ENCODE assay signal across 8 cellular contexts in genomic region chr7:149742075-149742701, GRCh38. TPM values are rescaled to one million over a fixed set of nuclear protein-coding genes. Genes with fewer than 3 reads are reported as not detected.
DNase-seq lines count a peak whose midpoint lies in the region; ATAC-seq, FAIRE-seq and TF ChIP-seq lines count a peak whose summit lies in the region.

No MANE protein-coding gene starts in this region.

- no peaks in the 10 kb centered on the region for H4K20me1 ChIP-seq in keratinocyte (ENCODE audit: control insufficient read depth, extremely low read depth, insufficient read depth, low read length)

- no peaks in the 10 kb centered on the region for H3K27me3 ChIP-seq in keratinocyte (ENCODE audit: control insufficient read depth, extremely low read depth, insufficient read depth, low read length)

- dilution Hi-C loops in keratinocyte (cut with MboI; ENCODE audit: extremely low pct_ligation_motif_present, low sequenced_read_pairs) = no loop called here

- POLR2A ChIA-PET in activated B cell treated with CpG ODN at 0.5 μM for 24 hours (lab: Charles Lee) = no interaction called here

- intact Hi-C loops in activated B cell treated with CpG ODN at 0.5 μM for 24 hours (cut with micrococcal nuclease) = loop anchor here (1.0 to 2.0 kb wide), 6 partner anchors 27 to 503 kb away; partner anchors contain the start of gene ZNF212

- H3K9me3 ChIP-seq in keratinocyte (ENCODE audit: control insufficient read depth, low read depth, low read length) = no peaks in the 10 kb centered on the region

- H3K4me1 ChIP-seq in keratinocyte (ENCODE audit: control insufficient read depth, extremely low read depth, insufficient read depth, low read length) = no peaks in the 10 kb centered on the region

- CTCF ChIA-PET in activated B cell treated with CpG ODN at 0.5 μM for 24 hours (lab: Charles Lee) = interaction anchor here (0.7 to 3.5 kb wide), 20 partner anchors 10 to 480 kb away, joined by 3 to 36 read pairs (median 4); partner anchors contain the start of genes ZNF777 and ZNF783

- DNase-seq in NCI-H2107 (lab: John Stamatoyannopoulos, UW) = peak; percentile 45
- peak; percentile 58 for DNase-seq in activated B cell treated with CpG ODN at 0.5 μM for 24 hours
- peak; percentile 87 for DNase-seq in cerebellar cortex (ENCODE audit: low spot score)
- no peak for DNase-seq in keratinocyte (ENCODE audit: low read depth, low spot score)
- DNase-seq in stimulated activated CD4-positive, alpha-beta T cell treated with anti-CD3 and anti-CD28 coated beads, Interleukin-15, amount 100 ng/mL, for 1 hour (ENCODE audit: low read depth in 1 of 2, low spot score in 1 of 2) = peak; percentile 27 to 44

- peak overlapping the region in 1 of 3 experiments; percentile 17 for H3K4me3 ChIP-seq in keratinocyte (ENCODE audit: control insufficient read depth in 2 of 3, extremely low read depth in 1 of 3, insufficient read depth in 2 of 3, low read depth in 1 of 3, low read length in 3 of 3)

- H3K4me2 ChIP-seq in keratinocyte (ENCODE audit: control insufficient read depth, extremely low read depth, insufficient read depth, low read depth, low read length) = peak overlapping the region; percentile 29

- peak; percentile 43 for FAIRE-seq in keratinocyte (lab: Jason Lieb, UNC)

- no peak overlapping the region for H3K27ac Mint-ChIP-seq in activated B cell treated with CpG ODN at 0.5 μM for 24 hours

- TF ChIP-seq CTCF in GM12801 (IDR thresholded peaks at IDR 0.05; ENCODE audit: extremely low read depth, insufficient read length) (peak; percentile 84), activated B cell treated with CpG ODN at 0.5 μM for 24 hours (IDR thresholded peaks at IDR 0.05) (peak; percentile 64), keratinocyte (optimal IDR thresholded peaks at IDR 0.05 in 1 of 3, IDR thresholded peaks at IDR 0.05 in 1 of 3, conservative IDR thresholded peaks at IDR 0.05 in 1 of 3; ENCODE audit: extremely low read depth in 1 of 3, insufficient read depth in 2 of 3, low read length in 3 of 3) (peak; percentile 82 to 89 (median 85))

- no peaks in the 10 kb centered on the region for H3K9me1 ChIP-seq in keratinocyte (ENCODE audit: control insufficient read depth, extremely low read depth, insufficient read depth, low read length)

- peak overlapping the region; percentile 76 for H3K4me3 Mint-ChIP-seq in activated B cell treated with CpG ODN at 0.5 μM for 24 hours

- no peak overlapping the region for H3K9ac ChIP-seq in keratinocyte (ENCODE audit: control insufficient read depth, extremely low read depth, insufficient read depth, low read length)

- ATAC-seq in HG02885 (IDR thresholded peaks at IDR 0.05; ENCODE audit: poor library complexity, unreplicated experiment) (peak; percentile 77), activated B cell treated with CpG ODN at 0.5 μM for 24 hours (ENCODE audit: low read depth) (peak; percentile 89), GM18520 (IDR thresholded peaks at IDR 0.05; ENCODE audit: unreplicated experiment) (no peak)

- H3K27me3 Mint-ChIP-seq in activated B cell treated with CpG ODN at 0.5 μM for 24 hours = peaks cover 26% of the 10 kb centered on the region

- H2AFZ ChIP-seq in keratinocyte (ENCODE audit: control insufficient read depth, low read length) = peak overlapping the region; percentile 71

- no peaks in the 10 kb centered on the region for H3K36me3 ChIP-seq in keratinocyte (ENCODE audit: control insufficient read depth in 2 of 2, extremely low read depth in 1 of 2, insufficient read depth in 2 of 2, low read length in 2 of 2)

- H3K27ac ChIP-seq in keratinocyte (ENCODE audit: control insufficient read depth, insufficient read depth, low read length) = no peak overlapping the region

- no peaks in the 10 kb centered on the region for H3K36me3 Mint-ChIP-seq in activated B cell treated with CpG ODN at 0.5 μM for 24 hours (ENCODE audit: low read depth)

- no peaks in the 10 kb centered on the region for H3K79me2 ChIP-seq in keratinocyte (ENCODE audit: control insufficient read depth, insufficient read depth, low read length)

- H3K4me1 Mint-ChIP-seq in activated B cell treated with CpG ODN at 0.5 μM for 24 hours = peaks cover 10% of the 10 kb centered on the region

- H3K9me3 Mint-ChIP-seq in activated B cell treated with CpG ODN at 0.5 μM for 24 hours = no peaks in the 10 kb centered on the region

RNA-seq across cellular contexts. Expression of gene ZNF467, which starts 31.2 kb away (rescaled TPM):
- total RNA-seq in activated B cell treated with CpG ODN at 0.5 μM for 24 hours = 0.20 and 0.32 TPM in 2 replicates
- 0.31 to 0.93 TPM (median 0.52 TPM) in 3 replicates for polyA plus RNA-seq in keratinocyte
- 0.61 TPM for polyA plus RNA-seq in keratinocyte (2011; ENCODE audit: low read depth)
- polyA plus RNA-seq in keratinocyte (2011; cell fraction: cytosol; rRNA removed) = 0.57 and 1.2 TPM in 2 replicates
- 1.8 and 3.2 TPM in 2 replicates for polyA plus RNA-seq in keratinocyte (2011; cell fraction: nucleus; rRNA removed)
- polyA plus RNA-seq in keratinocyte (2012; ENCODE audit: low replicate concordance) = 1.0 and 3.0 TPM in 2 replicates
- 0.23 to 0.33 TPM (median 0.26 TPM) in 3 replicates for polyA minus RNA-seq in keratinocyte
- polyA minus RNA-seq in keratinocyte (2011; cell fraction: cytosol; rRNA and poly(A)+ RNA removed) = 2.5 TPM
- 1.0 and 1.2 TPM in 2 replicates for polyA minus RNA-seq in keratinocyte (2011; cell fraction: nucleus; rRNA and poly(A)+ RNA removed)
